ENCODE assay signal across 13 cellular contexts in the genomic region with DNA sequence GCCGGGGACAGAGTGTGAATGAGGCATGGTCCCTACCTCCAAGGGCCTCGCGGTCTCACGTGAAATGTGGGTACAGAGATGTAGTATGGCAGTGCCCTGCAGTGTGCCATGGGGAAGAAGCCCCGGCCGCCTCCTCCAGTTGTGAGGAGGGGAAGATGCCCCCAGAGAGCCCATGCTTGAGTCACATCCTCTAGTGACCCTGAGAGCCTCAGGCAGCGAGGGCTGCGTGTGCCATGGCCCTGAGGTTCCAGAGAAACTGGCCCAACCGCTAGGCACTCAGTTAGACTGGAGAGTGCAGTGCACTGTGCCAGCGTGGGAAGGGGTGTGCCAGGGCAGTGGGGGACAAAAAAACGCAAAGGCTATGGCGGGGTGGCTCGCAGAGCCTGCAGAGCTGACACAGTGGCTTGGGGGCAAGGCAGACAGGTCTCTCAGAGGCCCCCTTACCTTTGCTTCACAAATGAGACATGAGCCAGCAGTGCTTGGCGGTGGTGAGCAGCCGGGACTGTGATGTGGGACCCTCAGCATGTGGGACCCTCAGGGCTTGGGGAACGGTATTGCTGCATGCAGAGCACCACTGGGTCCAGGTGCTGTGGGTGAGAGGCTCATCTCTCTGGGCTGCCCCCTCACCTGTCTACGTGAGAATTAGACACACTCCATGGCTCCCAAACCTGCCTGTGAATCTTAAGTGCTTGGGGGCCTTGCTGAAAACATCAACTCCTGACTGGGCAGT.
DNase-seq lines count a peak whose midpoint lies in the region; ATAC-seq and TF ChIP-seq lines count a peak whose summit lies in the region.
"Had no signal": no experiment of that assay in that cellular context is flagged by ENCODE, and none has a peak within 500 bp of the region (broad histone marks: within the 10 kb centered on the region; RNA-seq: fewer than 3 reads in every experiment).

No MANE protein-coding gene starts in this region.

- H3K4me3 ChIP-seq in cardiac muscle cell (no peak overlapping the region), right cardiac atrium (ENCODE audit: low read length) (no peak overlapping the region), prostate gland (no peak overlapping the region)

- H3K36me3 ChIP-seq in cardiac muscle cell, result no peaks in the 10 kb centered on the region
- H3K36me3 ChIP-seq in prostate gland, result no peaks in the 10 kb centered on the region

- no peaks in the 10 kb centered on the region for H3K27me3 ChIP-seq in cardiac muscle cell
- no peaks in the 10 kb centered on the region for H3K27me3 ChIP-seq in right cardiac atrium (ENCODE audit: control insufficient read depth, insufficient read depth)
- no peaks in the 10 kb centered on the region for H3K27me3 ChIP-seq in prostate gland (replicated peaks; ENCODE audit: insufficient read depth)

- intact Hi-C loops in Right ventricle myocardium superior (cut with DNase I), result loop anchor here (5.0 kb wide), 2 partner anchors 106 to 191 kb away; a partner anchor contains a TSS
- intact Hi-C loops in right cardiac atrium (cut with DNase I), result loop anchor here (5.0 to 10.0 kb wide), 5 partner anchors 69 to 181 kb away; a partner anchor contains a TSS
- intact Hi-C loops in prostate gland (cut with DNase I), result loop anchor here (5.0 kb wide), 4 partner anchors 71 to 181 kb away; a partner anchor contains a TSS

- H3K27ac ChIP-seq in cardiac muscle cell (peak overlapping the region; percentile 71), right cardiac atrium (ENCODE audit: low read length) (peak overlapping the region; percentile 96), prostate gland (peak overlapping the region; percentile 75 to 80)

- ATAC-seq in Right ventricle myocardium superior (ENCODE audit: poor library complexity) (no peak), right cardiac atrium (no peak)
- ATAC-seq: stimulated activated effector memory CD8-positive, alpha-beta T cell treated with anti-CD3 and anti-CD28 coated beads, Interleukin-12 subunit alpha, Interleukin-12 subunit beta, amount 100 ng/mL, for 72 hours had no signal

- H3K4me1 ChIP-seq in cardiac muscle cell (ENCODE audit: low read depth), result peaks cover 40% of the 10 kb centered on the region
- peaks cover 49% of the 10 kb centered on the region for H3K4me1 ChIP-seq in right cardiac atrium (ENCODE audit: control insufficient read depth, insufficient read depth, low read length)
- H3K4me1 ChIP-seq in prostate gland (replicated peaks), result no peaks in the 10 kb centered on the region

- no peaks in the 10 kb centered on the region for H3K9me3 ChIP-seq in cardiac muscle cell (ENCODE audit: low read depth)
- H3K9me3 ChIP-seq in right cardiac atrium (ENCODE audit: control insufficient read depth, low read length), result no peaks in the 10 kb centered on the region
- H3K9me3 ChIP-seq in prostate gland, result no peaks in the 10 kb centered on the region

- whole genome bisulfite sequencing in right cardiac atrium, result 85% methylated on average over 17 of the region's 17 CpGs
- 76% methylated on average over 16 of the region's 17 CpGs for WGBS in prostate gland

- DNase-seq in cardiac muscle cell (ENCODE audit: low read depth in 1 of 2, low spot score in 1 of 2), result no peak
- no peak for DNase-seq in Right ventricle myocardium superior
- DNase-seq in right cardiac atrium, result peak in 1 of 3 donors; percentile 56
- no peak for DNase-seq in prostate gland (ENCODE audit: low spot score)
- peak; percentile 40 for DNase-seq in ureter (ENCODE audit: low spot score)
- no peak for DNase-seq in stimulated activated CD4-positive, alpha-beta T cell treated with anti-CD3 and anti-CD28 coated beads, Interleukin-1b, Interleukin-23, amount 100 ng/mL, for 48 hours
- DNase-seq in GM19240 (ENCODE audit: insufficient read length, low spot score), result no peak
- DNase-seq in NCI-H2227 (lab: John Stamatoyannopoulos, UW; ENCODE audit: unreplicated experiment), result no peak
- DNase-seq: activated CD4-positive, alpha-beta T cell treated with anti-CD3 and anti-CD28 coated beads for 4 hours; CD4-positive, alpha-beta T cell; NCI-H2107; T1000 had no signal

- TF ChIP-seq POLR2A in prostate gland (IDR thresholded peaks at IDR 0.05), result no peak

- no peak for TF ChIP-seq CTCF in cardiac muscle cell (IDR thresholded peaks at IDR 0.05; ENCODE audit: low read depth, low read length)
- no peak for TF ChIP-seq CTCF in prostate gland (IDR thresholded peaks at IDR 0.05)
